In the genomic region with DNA sequence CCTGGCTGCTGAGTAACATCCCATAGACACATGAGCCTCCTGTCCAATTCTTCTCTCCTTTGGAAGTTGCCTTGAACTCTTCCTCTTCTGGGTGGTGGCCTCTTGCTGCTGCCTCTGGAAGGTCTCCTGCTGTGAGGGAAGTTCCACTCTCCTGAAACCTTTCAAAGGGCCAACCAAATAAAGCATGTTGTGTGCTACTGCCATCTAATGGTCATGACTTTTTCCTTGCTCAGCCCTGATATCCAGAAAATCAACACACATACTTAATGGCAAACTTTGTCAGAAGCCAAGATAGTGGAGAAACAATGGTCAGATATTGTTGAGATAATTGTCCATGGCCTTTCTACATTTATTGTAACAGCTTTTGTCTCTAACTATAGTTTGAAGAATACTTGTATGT, we compare ENCODE assay signal across 9 cellular contexts. TPM values are rescaled to one million over a fixed set of nuclear protein-coding genes. Genes with fewer than 3 reads are reported as not detected.
DNase-seq lines count a peak whose midpoint lies in the region; ATAC-seq and TF ChIP-seq lines count a peak whose summit lies in the region.
"Had no signal": no experiment of that assay in that cellular context is flagged by ENCODE, and none has a peak within 500 bp of the region (broad histone marks: within the 10 kb centered on the region; RNA-seq: fewer than 3 reads in every experiment).

No MANE protein-coding gene starts in this region.

- ATAC-seq in natural killer cell (peak in 1 of 3 donors; percentile 49), GM19324 (IDR thresholded peaks at IDR 0.05; ENCODE audit: low FRiP score, unreplicated experiment) (no peak), aorta (ENCODE audit: low FRiP score) (no peak)
- no peak for ATAC-seq in natural killer cell treated with Interleukin-12 subunit alpha and Interleukin-12 subunit beta and Interleukin-15 and Interleukin-18, amount 100 ng/mL, for 72 hours

- H4K20me1 ChIP-seq in OCI-LY1 (ENCODE audit: insufficient read depth, low read length), result no peaks in the 10 kb centered on the region

- no peak overlapping the region for H3K4me3 ChIP-seq in OCI-LY1 (ENCODE audit: low read depth, low read length, poor library complexity, severe bottlenecking)
- no peak overlapping the region for H3K4me3 ChIP-seq in fibroblast of pulmonary artery (replicated peaks; ENCODE audit: low read depth, low read length)
- no peak overlapping the region for H3K4me3 ChIP-seq in aorta (ENCODE audit: low read length in 2 of 2)

- no peaks in the 10 kb centered on the region for H3K27me3 ChIP-seq in OCI-LY1 (ENCODE audit: insufficient read depth, low read length)
- H3K27me3 ChIP-seq in aorta (ENCODE audit: control insufficient read depth in 1 of 2, insufficient read depth in 2 of 2, low read length in 1 of 2), result no peaks in the 10 kb centered on the region

- no peak overlapping the region for H3K27ac Mint-ChIP-seq in natural killer cell
- H3K27ac Mint-ChIP-seq in natural killer cell treated with Interleukin-12 subunit alpha and Interleukin-12 subunit beta and Interleukin-15 and Interleukin-18, amount 100 ng/mL, for 72 hours, result no peak overlapping the region
- H3K27ac Mint-ChIP-seq: nephron had no signal

- no peaks in the 10 kb centered on the region for H3K79me2 ChIP-seq in OCI-LY1 (ENCODE audit: insufficient read depth, low read length)

- H3K27ac ChIP-seq in OCI-LY1 (ENCODE audit: low read depth, low read length, poor library complexity, severe bottlenecking), result no peak overlapping the region
- H3K27ac ChIP-seq in aorta (ENCODE audit: low read depth in 1 of 2, low read length in 2 of 2), result no peak overlapping the region

- no peak overlapping the region for H3K4me2 ChIP-seq in OCI-LY1 (ENCODE audit: low read length)

- no peaks in the 10 kb centered on the region for H3K9me3 Mint-ChIP-seq in natural killer cell
- H3K9me3 Mint-ChIP-seq in natural killer cell treated with Interleukin-12 subunit alpha and Interleukin-12 subunit beta and Interleukin-15 and Interleukin-18, amount 100 ng/mL, for 72 hours, result no peaks in the 10 kb centered on the region

- DNase-seq in natural killer cell (no peak), fibroblast of pulmonary artery (ENCODE audit: low read depth) (peak; percentile 51), aorta (no peak)
- DNase-seq in natural killer cell treated with Interleukin-12 subunit alpha and Interleukin-12 subunit beta and Interleukin-15 and Interleukin-18, amount 100 ng/mL, for 72 hours (ENCODE audit: low spot score), result no peak
- no peak for DNase-seq in activated effector memory CD4-positive, alpha-beta T cell treated with Interleukin-2 at 50 U/mL for 16 hours
- DNase-seq in activated CD4-positive, CD25-positive, alpha-beta regulatory T cell treated with anti-CD3 and anti-CD28 coated beads, Interleukin-2, amount 50 U/mL, for 72 hours, result no peak

- H2AFZ ChIP-seq in OCI-LY1 (ENCODE audit: low read length), result no peak overlapping the region

- H3K4me1 Mint-ChIP-seq in natural killer cell, result no peaks in the 10 kb centered on the region
- H3K4me1 Mint-ChIP-seq in natural killer cell treated with Interleukin-12 subunit alpha and Interleukin-12 subunit beta and Interleukin-15 and Interleukin-18, amount 100 ng/mL, for 72 hours (ENCODE audit: low read depth in 2 of 2), result no peaks in the 10 kb centered on the region
- H3K4me1 Mint-ChIP-seq: nephron had no signal

- no peaks in the 10 kb centered on the region for H3K9me3 ChIP-seq in OCI-LY1 (ENCODE audit: low read length)
- H3K9me3 ChIP-seq in aorta (ENCODE audit: control insufficient read depth, low read length), result no peaks in the 10 kb centered on the region

- H3K36me3 Mint-ChIP-seq in natural killer cell, result no peaks in the 10 kb centered on the region
- no peaks in the 10 kb centered on the region for H3K36me3 Mint-ChIP-seq in natural killer cell treated with Interleukin-12 subunit alpha and Interleukin-12 subunit beta and Interleukin-15 and Interleukin-18, amount 100 ng/mL, for 72 hours

- H3F3A ChIP-seq in OCI-LY1 (ENCODE audit: insufficient read depth, low read length), result no peaks in the 10 kb centered on the region

- no peaks in the 10 kb centered on the region for H3K4me1 ChIP-seq in OCI-LY1 (ENCODE audit: insufficient read depth, low read length, severe bottlenecking)
- H3K4me1 ChIP-seq in aorta (ENCODE audit: control insufficient read depth in 1 of 2, insufficient read depth in 2 of 2, low read length in 2 of 2), result no peaks in the 10 kb centered on the region

- no peaks in the 10 kb centered on the region for H3K9me2 ChIP-seq in OCI-LY1 (ENCODE audit: low read depth, low read length)

- H3K36me3 ChIP-seq in OCI-LY1 (ENCODE audit: insufficient read depth, low read length) (no peaks in the 10 kb centered on the region), aorta (ENCODE audit: control insufficient read depth in 1 of 2, insufficient read depth in 2 of 2, low read length in 1 of 2) (no peaks in the 10 kb centered on the region)

- intact Hi-C loops in natural killer cell (cut with micrococcal nuclease), result no loop called here
- intact Hi-C loops in aorta (cut with DNase I), result loop anchor here in 1 of 2 donors (10.0 kb wide), 2 partner anchors 115 to 345 kb away; no protein-coding TSS in a partner anchor

- TF ChIP-seq CTCF in natural killer cell (IDR thresholded peaks at IDR 0.05) (peak; percentile 12), OCI-LY1 (IDR thresholded peaks at IDR 0.05; ENCODE audit: low read length) (peak; percentile 51), fibroblast of pulmonary artery (IDR thresholded peaks at IDR 0.05; ENCODE audit: low read length, missing control alignments) (peak; percentile 54)

- no peak overlapping the region for H3K9ac ChIP-seq in OCI-LY1 (ENCODE audit: low read length)

- no peak overlapping the region for H3K4me3 Mint-ChIP-seq in natural killer cell
- no peak overlapping the region for H3K4me3 Mint-ChIP-seq in natural killer cell treated with Interleukin-12 subunit alpha and Interleukin-12 subunit beta and Interleukin-15 and Interleukin-18, amount 100 ng/mL, for 72 hours
- H3K4me3 Mint-ChIP-seq: nephron had no signal

- H3K27me3 Mint-ChIP-seq in natural killer cell (ENCODE audit: low read depth in 2 of 2), result peaks cover 0 to 21% of the 10 kb centered on the region in 2 donors
- H3K27me3 Mint-ChIP-seq in natural killer cell treated with Interleukin-12 subunit alpha and Interleukin-12 subunit beta and Interleukin-15 and Interleukin-18, amount 100 ng/mL, for 72 hours, result peaks cover 0 to 9% of the 10 kb centered on the region in 2 donors

RNA-seq across cellular contexts. Expression of a gene that starts 19.1 kb away (rescaled TPM):
- total RNA-seq in natural killer cell, result 10 to 100 TPM; 10.4 to 12.0 (median 10.9) TPM
- total RNA-seq in natural killer cell treated with Interleukin-12 subunit alpha and Interleukin-12 subunit beta and Interleukin-15 and Interleukin-18, amount 100 ng/mL, for 72 hours, result 1 to 10 TPM; 3.0 TPM
- 1 to 10 TPM; 5.5 to 6.2 TPM for total RNA-seq in aorta
- 1 to 10 TPM in 1 of 2 donors, under 1 TPM in 1; 0.50 to 2.2 TPM for polyA plus RNA-seq in aorta
